ENCODE assay signal across 15 cellular contexts in genomic region chr11:58640386-58641023, GRCh38. TPM values are rescaled to one million over a fixed set of nuclear protein-coding genes. Genes with fewer than 3 reads are reported as not detected.
DNase-seq lines count a peak whose midpoint lies in the region; ATAC-seq and TF ChIP-seq lines count a peak whose summit lies in the region.
"Had no signal": no experiment of that assay in that cellular context is flagged by ENCODE, and none has a peak within 500 bp of the region (broad histone marks: within the 10 kb centered on the region; RNA-seq: fewer than 3 reads in every experiment).

No MANE protein-coding gene starts in this region.

- H3K9me3 ChIP-seq in Loucy (ENCODE audit: insufficient read depth, low read depth, low read length) (no peaks in the 10 kb centered on the region; the same call in 1 of the 2 replicates), skeletal muscle tissue (ENCODE audit: control insufficient read depth in 3 of 3, low read length in 3 of 3) (no peaks in the 10 kb centered on the region)

- TF ChIP-seq CTCF in Loucy (conservative IDR thresholded peaks at IDR 0.05; ENCODE audit: low read length) (no peak), HFFc6 (IDR thresholded peaks at IDR 0.05) (no peak)

- H3K4me2 ChIP-seq in Loucy (ENCODE audit: low read depth, low read length, poor library complexity, severe bottlenecking): peak overlapping the region; percentile 25

- H3K79me2 ChIP-seq in Loucy (ENCODE audit: insufficient read depth, low read length): no peaks in the 10 kb centered on the region

- H3K4me1 ChIP-seq in Loucy (ENCODE audit: insufficient read depth, low read length, poor library complexity, severe bottlenecking) (peaks cover 14% of the 10 kb centered on the region), skeletal muscle tissue (ENCODE audit: control insufficient read depth in 3 of 3, insufficient read depth in 3 of 3, low read length in 3 of 3) (no peaks in the 10 kb centered on the region)

- no peaks in the 10 kb centered on the region for H4K20me1 ChIP-seq in Loucy (ENCODE audit: insufficient read depth, low read length, poor library complexity, severe bottlenecking)

- H3K9ac ChIP-seq in Loucy (ENCODE audit: low read depth, low read length, poor library complexity, severe bottlenecking) (no peak overlapping the region), skeletal muscle tissue (ENCODE audit: low read depth in 1 of 3, low read length in 3 of 3) (no peak overlapping the region)

- CTCF ChIA-PET in activated CD8-positive, alpha-beta memory T cell treated with anti-CD3 and anti-CD28 coated beads, Interleukin-2, amount 10 ng/mL, durations not matched to agents 7 days and 5 days (lab: Charles Lee): interaction anchor here (2.0 kb wide), 1 partner anchor 11 kb away, joined by 7 read pairs; no protein-coding TSS in a partner anchor

- H3K36me3 Mint-ChIP-seq in activated CD8-positive, alpha-beta memory T cell treated with anti-CD3 and anti-CD28 coated beads, Interleukin-2, amount 10 ng/mL, durations not matched to agents 7 days and 5 days: peaks cover 2% of the 10 kb centered on the region
- H3K36me3 Mint-ChIP-seq in effector memory CD8-positive, alpha-beta T cell (ENCODE audit: insufficient read depth): no peaks in the 10 kb centered on the region
- H3K36me3 Mint-ChIP-seq in HFFc6 (ENCODE audit: low read depth): no peaks in the 10 kb centered on the region

- H3K4me3 ChIP-seq in Loucy (ENCODE audit: low read length, poor library complexity, severe bottlenecking) (no peak overlapping the region), skeletal muscle tissue (ENCODE audit: low read length in 3 of 3) (no peak overlapping the region)

- no peaks in the 10 kb centered on the region for H3K9me2 ChIP-seq in Loucy (replicated peaks; ENCODE audit: low read depth, low read length)

- DNase-seq in activated CD8-positive, alpha-beta memory T cell treated with anti-CD3 and anti-CD28 coated beads, Interleukin-2, amount 10 ng/mL, durations not matched to agents 7 days and 5 days: no peak
- no peak for DNase-seq in activated CD8-positive, alpha-beta memory T cell treated with anti-CD3 and anti-CD28 coated beads for 24 hours
- DNase-seq in effector memory CD8-positive, alpha-beta T cell: no peak
- DNase-seq in GM19240 (ENCODE audit: insufficient read length, low spot score): no peak
- no peak for DNase-seq in hepatic stellate cell (ENCODE audit: low spot score)
- DNase-seq in HFFc6: no peak
- DNase-seq: ACHN; activated CD4-positive, alpha-beta T cell treated with anti-CD3 and anti-CD28 coated beads, Interleukin-2, amount 50 U/mL, for 1 hour; islet precursor cell; NCI-H2029 treated with DMSO at 0.1 percent for 48 hours; SW 1271 had no signal

- no peaks in the 10 kb centered on the region for H3K36me3 ChIP-seq in Loucy (ENCODE audit: insufficient read depth, low read length)
- H3K36me3 ChIP-seq in skeletal muscle tissue (ENCODE audit: control insufficient read depth in 3 of 3, insufficient read depth in 3 of 3, low read length in 3 of 3): no peaks in the 10 kb centered on the region

- H3K4me3 Mint-ChIP-seq in activated CD8-positive, alpha-beta memory T cell treated with anti-CD3 and anti-CD28 coated beads, Interleukin-2, amount 10 ng/mL, durations not matched to agents 7 days and 5 days: no peak overlapping the region
- peak overlapping the region; percentile 13 to 18 for H3K4me3 Mint-ChIP-seq in effector memory CD8-positive, alpha-beta T cell
- H3K4me3 Mint-ChIP-seq in HFFc6: no peak overlapping the region
- H3K4me3 Mint-ChIP-seq: dendritic cell treated with granulocyte-macrophage colony-stimulating factor and Interleukin-4, amounts not matched to agents 40 ng/mL and 50 ng/mL, for 4 days; neural crest cell had no signal

- peak overlapping the region; percentile 15 for H2AFZ ChIP-seq in Loucy (ENCODE audit: low read length)

- no peaks in the 10 kb centered on the region for H3F3A ChIP-seq in Loucy (ENCODE audit: low read depth)

- peaks cover 2% of the 10 kb centered on the region for H3K9me3 Mint-ChIP-seq in activated CD8-positive, alpha-beta memory T cell treated with anti-CD3 and anti-CD28 coated beads, Interleukin-2, amount 10 ng/mL, durations not matched to agents 7 days and 5 days (ENCODE audit: low read depth)
- H3K9me3 Mint-ChIP-seq in effector memory CD8-positive, alpha-beta T cell: no peaks in the 10 kb centered on the region
- no peaks in the 10 kb centered on the region for H3K9me3 Mint-ChIP-seq in HFFc6
- H3K9me3 Mint-ChIP-seq: dendritic cell treated with granulocyte-macrophage colony-stimulating factor and Interleukin-4, amounts not matched to agents 40 ng/mL and 50 ng/mL, for 4 days had no signal

- H3K27me3 ChIP-seq in Loucy (ENCODE audit: insufficient read depth, low read length, poor library complexity, severe bottlenecking) (no peaks in the 10 kb centered on the region), skeletal muscle tissue (ENCODE audit: control insufficient read depth in 3 of 3, insufficient read depth in 3 of 3, low read length in 3 of 3) (no peaks in the 10 kb centered on the region)

- peak overlapping the region; percentile 38 for H3K27ac ChIP-seq in skeletal muscle tissue (ENCODE audit: low read depth, low read length)

- no peak overlapping the region for H3K27ac Mint-ChIP-seq in activated CD8-positive, alpha-beta memory T cell treated with anti-CD3 and anti-CD28 coated beads, Interleukin-2, amount 10 ng/mL, durations not matched to agents 7 days and 5 days
- H3K27ac Mint-ChIP-seq in effector memory CD8-positive, alpha-beta T cell: peak overlapping the region; percentile 57 to 59
- H3K27ac Mint-ChIP-seq in HFFc6: no peak overlapping the region

- peaks cover 2% of the 10 kb centered on the region for H3K27me3 Mint-ChIP-seq in activated CD8-positive, alpha-beta memory T cell treated with anti-CD3 and anti-CD28 coated beads, Interleukin-2, amount 10 ng/mL, durations not matched to agents 7 days and 5 days
- no peaks in the 10 kb centered on the region for H3K27me3 Mint-ChIP-seq in effector memory CD8-positive, alpha-beta T cell
- peaks cover 10% of the 10 kb centered on the region for H3K27me3 Mint-ChIP-seq in HFFc6 (ENCODE audit: insufficient read depth)

- peaks cover 7% of the 10 kb centered on the region for H3K4me1 Mint-ChIP-seq in activated CD8-positive, alpha-beta memory T cell treated with anti-CD3 and anti-CD28 coated beads, Interleukin-2, amount 10 ng/mL, durations not matched to agents 7 days and 5 days
- H3K4me1 Mint-ChIP-seq in effector memory CD8-positive, alpha-beta T cell (ENCODE audit: low read depth in 2 of 2): peaks cover 15 to 16% of the 10 kb centered on the region in 2 donors
- no peaks in the 10 kb centered on the region for H3K4me1 Mint-ChIP-seq in HFFc6 (ENCODE audit: low read depth)
- H3K4me1 Mint-ChIP-seq: neural crest cell had no signal

- ATAC-seq in activated CD8-positive, alpha-beta memory T cell treated with anti-CD3 and anti-CD28 coated beads, Interleukin-2, amount 10 ng/mL, durations not matched to agents 7 days and 5 days: peak; percentile 36
- peak; percentile 78 for ATAC-seq in effector memory CD8-positive, alpha-beta T cell (replicated peaks)

RNA-seq across cellular contexts. Expression of gene CNTF, which starts 18.0 kb away (rescaled TPM):
- 1 to 10 TPM; 3.4 to 3.5 TPM for total RNA-seq in activated CD8-positive, alpha-beta memory T cell treated with anti-CD3 and anti-CD28 coated beads, Interleukin-2, amount 10 ng/mL, durations not matched to agents 7 days and 5 days
- total RNA-seq in skeletal muscle tissue: 1.6 TPM
- total RNA-seq in HFFc6 (2021; fragmentation: NEBNext Ultra II Directional; extraction: Animal tissue kit (Norgen Biotek cat#: 25700)): 1 to 10 TPM in 4 of 6 experiments, under 1 TPM in 2; 0.91 to 1.7 (median 1.2) TPM

Comparison
In these comparisons a context has a peak if more than half of its experiments do, and no peak if none do; other contexts are left out.
1. H3K27ac Mint-ChIP-seq: peak in effector memory CD8-positive, alpha-beta T cell (2 of 2); none in activated CD8-positive, alpha-beta memory T cell treated with anti-CD3 and anti-CD28 coated beads, Interleukin-2, amount 10 ng/mL, durations not matched to agents 7 days and 5 days (single experiment) and HFFc6 (single experiment).
2. H3K4me3 Mint-ChIP-seq: peak in effector memory CD8-positive, alpha-beta T cell (2 of 2); none in activated CD8-positive, alpha-beta memory T cell treated with anti-CD3 and anti-CD28 coated beads, Interleukin-2, amount 10 ng/mL, durations not matched to agents 7 days and 5 days (single experiment) and HFFc6 (single experiment).